8 cellular contexts compared by ENCODE assay signal in the genomic region with DNA sequence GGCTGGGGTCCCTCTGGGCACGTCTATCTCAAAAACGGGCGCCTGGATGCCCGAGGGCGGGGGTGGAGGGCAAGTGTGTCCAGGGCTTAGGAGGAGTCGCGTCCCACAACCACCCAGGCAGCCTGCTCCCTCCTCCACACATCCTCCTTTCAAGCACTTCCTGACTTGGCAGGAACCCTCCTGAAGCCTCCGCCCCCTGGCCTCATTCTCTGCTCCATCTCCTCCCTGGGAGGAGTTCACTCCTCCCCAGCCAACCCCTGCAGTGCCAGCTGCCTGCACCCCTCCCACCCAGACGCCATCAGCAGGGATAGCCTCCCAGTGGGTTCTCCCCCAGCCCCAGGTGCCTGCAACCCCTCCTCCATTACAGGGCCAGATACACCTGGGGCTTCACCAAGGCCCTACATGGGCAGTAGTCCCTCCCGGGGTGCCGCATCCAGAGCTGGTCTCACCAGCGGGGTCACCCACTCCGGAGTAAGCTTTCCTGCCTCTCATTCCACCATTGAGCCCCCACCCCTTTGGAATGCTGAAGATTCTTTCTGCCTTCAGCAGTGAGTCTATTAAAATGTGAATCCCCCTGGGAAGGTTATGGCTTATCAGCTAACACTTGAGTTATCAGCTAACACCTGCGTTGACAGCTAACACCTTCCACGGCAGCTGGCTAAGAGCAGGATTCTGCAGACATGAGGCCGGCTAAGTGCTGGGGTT. TPM values are rescaled to one million over a fixed set of nuclear protein-coding genes. Genes with fewer than 3 reads are reported as not detected.
DNase-seq lines count a peak whose midpoint lies in the region; TF ChIP-seq lines count a peak whose summit lies in the region.

No MANE protein-coding gene starts in this region.

- no peak overlapping the region for H3K23ac ChIP-seq in mesendoderm (ENCODE audit: low read length)

- no peak overlapping the region for H2BK15ac ChIP-seq in mesendoderm (replicated peaks; ENCODE audit: low read depth)

- H3K9me3 ChIP-seq in suprapubic skin (no peaks in the 10 kb centered on the region), esophagus squamous epithelium (no peaks in the 10 kb centered on the region)

- H3K4me1 ChIP-seq in mesendoderm (ENCODE audit: control insufficient read depth, low read depth, low read length) (peaks cover 19% of the 10 kb centered on the region), suprapubic skin (peaks cover 47% of the 10 kb centered on the region), esophagus squamous epithelium (peaks cover 26 to 72% (median 35%) of the 10 kb centered on the region in 3 donors)

- no peaks in the 10 kb centered on the region for H3K27me3 ChIP-seq in mesendoderm (ENCODE audit: insufficient read depth, low read length, poor library complexity)
- no peaks in the 10 kb centered on the region for H3K27me3 ChIP-seq in suprapubic skin
- H3K27me3 ChIP-seq in esophagus squamous epithelium: no peaks in the 10 kb centered on the region

- TF ChIP-seq POLR2A in GM18951 (IDR thresholded peaks at IDR 0.05; ENCODE audit: extremely low read depth, insufficient read depth, insufficient read length): peak; percentile 31
- no peak for TF ChIP-seq POLR2A in suprapubic skin (IDR thresholded peaks at IDR 0.05)
- TF ChIP-seq POLR2A in esophagus squamous epithelium (IDR thresholded peaks at IDR 0.05): no peak

- DNase-seq in 8988T (peak; percentile 60), NCI-H2227 treated with DMSO at 0.1 percent for 48 hours (lab: John Stamatoyannopoulos, UW) (peak; percentile 69), dermis blood vessel endothelial cell (peak; percentile 64), mesendoderm (peak; percentile 94), suprapubic skin (ENCODE audit: low spot score in 2 of 2) (no peak), esophagus squamous epithelium (lab: John Stamatoyannopoulos, UW) (no peak)
- peak; percentile 74 for DNase-seq in activated CD4-positive, alpha-beta T cell treated with anti-CD3 and anti-CD28 coated beads for 48 hours

- H3K36me3 ChIP-seq in mesendoderm (ENCODE audit: control insufficient read depth, insufficient read depth, low read length): no peaks in the 10 kb centered on the region
- H3K36me3 ChIP-seq in suprapubic skin: no peaks in the 10 kb centered on the region
- no peaks in the 10 kb centered on the region for H3K36me3 ChIP-seq in esophagus squamous epithelium

- no peaks in the 10 kb centered on the region for H3K79me2 ChIP-seq in mesendoderm (ENCODE audit: control insufficient read depth, insufficient read depth, low read length)

- H3K4ac ChIP-seq in mesendoderm (ENCODE audit: low read depth, low read length): peak overlapping the region; percentile 9

- H4K8ac ChIP-seq in mesendoderm (ENCODE audit: low read depth, low read length): no peak overlapping the region

- no peak overlapping the region for H3K18ac ChIP-seq in mesendoderm (ENCODE audit: low read length)

- no peak overlapping the region for H3K9ac ChIP-seq in mesendoderm (ENCODE audit: low read length)

- H2AK5ac ChIP-seq in mesendoderm (ENCODE audit: low read length): no peak overlapping the region

- intact Hi-C loops in esophagus squamous epithelium (cut with DNase I): no loop called here

- peak overlapping the region; percentile 38 for H3K4me2 ChIP-seq in mesendoderm (ENCODE audit: low read length)

- in situ Hi-C loops in GM18951 (cut with MboI; ENCODE audit: low sequenced_read_pairs, unreplicated experiment): no loop called here

- H3K4me3 ChIP-seq in mesendoderm (ENCODE audit: low read length) (no peak overlapping the region), suprapubic skin (peak overlapping the region; percentile 33), esophagus squamous epithelium (peak overlapping the region in 2 of 4 donors; percentile 20 to 43)

- no peak for TF ChIP-seq CTCF in suprapubic skin (IDR thresholded peaks at IDR 0.05)
- no peak for TF ChIP-seq CTCF in esophagus squamous epithelium (IDR thresholded peaks at IDR 0.05)

- no peak overlapping the region for H4K5ac ChIP-seq in mesendoderm (ENCODE audit: low read length)

- TF ChIP-seq EP300 in suprapubic skin (IDR thresholded peaks at IDR 0.05): no peak

- H3K27ac ChIP-seq in mesendoderm (ENCODE audit: low read depth, low read length) (peak overlapping the region; percentile 58), suprapubic skin (no peak overlapping the region), esophagus squamous epithelium (no peak overlapping the region)

- H3K56ac ChIP-seq in mesendoderm (ENCODE audit: low read length): peak overlapping the region; percentile 25

- H2BK120ac ChIP-seq in mesendoderm (ENCODE audit: low read depth, low read length): no peak overlapping the region

- no peak overlapping the region for H2BK5ac ChIP-seq in mesendoderm (ENCODE audit: low read length)

- WGBS in mesendoderm (ENCODE audit: extremely low coverage, insufficient coverage, low lambda C conversion rate): no CpG with 5 or more reads among the region's 16 CpGs
- WGBS in suprapubic skin: 39% methylated on average over 9 of the region's 16 CpGs
- WGBS in esophagus squamous epithelium, 2 donors: 23 to 37% methylated on average over 7 to 10 of the region's 16 CpGs

- no peaks in the 10 kb centered on the region for H3K79me1 ChIP-seq in mesendoderm (ENCODE audit: low read length)

RNA-seq across cellular contexts. Expression of a gene that starts 24.4 kb away (rescaled TPM):
- total RNA-seq in dermis blood vessel endothelial cell (0.68 and 2.7 TPM in 2 replicates), suprapubic skin (10 to 100 TPM in 1 of 4 donors, 1 to 10 TPM in 3; 5.0 to 12.2 (median 9.2) TPM), esophagus squamous epithelium (1 to 10 TPM in 3 of 4 donors, under 1 TPM in 1; 0.97 to 3.9 (median 2.5) TPM)
- polyA plus RNA-seq in mesendoderm (2013, experiment 1 of 2): 17.3 TPM
- 17.0 TPM for polyA plus RNA-seq in mesendoderm (2013, experiment 2 of 2)

Comparison
In these comparisons a context has a peak if more than half of its experiments do, and no peak if none do; other contexts are left out.
1. DNase-seq: peak in 8988T (single experiment), NCI-H2227 treated with DMSO at 0.1 percent for 48 hours (single experiment), activated CD4-positive, alpha-beta T cell treated with anti-CD3 and anti-CD28 coated beads for 48 hours (single experiment), dermis blood vessel endothelial cell (single experiment) and mesendoderm (single experiment); none in suprapubic skin (0 of 2) and esophagus squamous epithelium (single experiment).